ENCODE assay signal across 1 cellular context in the genomic region with DNA sequence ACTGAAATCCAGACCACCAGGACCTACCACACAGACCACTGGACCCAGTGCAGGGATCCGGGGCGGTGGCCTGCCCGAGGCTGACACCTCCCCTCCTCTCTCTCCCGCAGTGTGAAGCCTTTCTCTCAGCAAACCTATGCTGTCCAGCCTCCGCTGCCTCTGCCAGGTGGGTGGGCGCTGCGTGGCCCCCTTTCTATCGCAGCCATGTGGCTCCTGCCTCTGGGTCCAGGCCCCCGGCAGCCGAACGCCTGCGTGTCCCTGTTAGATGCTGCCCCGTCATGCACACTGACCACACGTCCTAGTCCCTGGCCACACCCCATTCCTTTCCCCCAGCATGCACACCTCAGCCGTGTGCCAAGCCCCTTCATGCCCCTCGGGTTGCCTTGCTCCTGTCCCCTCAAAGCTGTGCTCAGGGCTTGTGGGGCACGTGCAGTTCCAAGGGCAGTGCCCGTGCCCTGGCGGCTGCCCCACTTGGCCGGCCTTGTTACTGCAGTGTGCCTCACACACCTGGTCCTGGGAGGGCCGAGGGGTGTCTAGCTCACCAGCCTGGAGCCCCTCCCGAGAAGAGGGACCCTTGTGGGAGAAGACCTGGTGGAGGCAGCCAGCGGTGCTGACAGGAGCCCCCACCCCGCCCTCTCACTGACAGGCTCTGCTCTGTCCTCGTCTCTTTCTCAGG.
TF ChIP-seq lines count a peak whose summit lies in the region.

No MANE protein-coding gene starts in this region.

TF ChIP-seq in A549, 52 proteins besides CTCF, POLR2A, EP300 and RAD21:
- TF ChIP-seq POLR2AphosphoS2 (conservative IDR thresholded peaks at IDR 0.05; ENCODE audit: low read length) (no peak), NPAS2 (CRISPR knock-in tag; IDR thresholded peaks at IDR 0.05; ENCODE audit: borderline replicate concordance) (no peak), CHD2 (IDR thresholded peaks at IDR 0.05; ENCODE audit: low read length, partially characterized antibody) (no peak), TFCP2L1 (CRISPR knock-in tag; IDR thresholded peaks at IDR 0.05) (no peak), NR3C1 (IDR thresholded peaks at IDR 0.05) (no peak), RCOR1 (IDR thresholded peaks at IDR 0.05; ENCODE audit: low read depth, low read length) (no peak), HOXB13 (CRISPR knock-in tag; IDR thresholded peaks at IDR 0.05; ENCODE audit: low read depth) (no peak), CBX8 (IDR thresholded peaks at IDR 0.05) (no peak), KDM5A (IDR thresholded peaks at IDR 0.05) (no peak), ATOH8 (CRISPR knock-in tag; IDR thresholded peaks at IDR 0.05; ENCODE audit: low read depth) (no peak)
